6 cellular contexts compared by ENCODE assay signal in the genomic region with DNA sequence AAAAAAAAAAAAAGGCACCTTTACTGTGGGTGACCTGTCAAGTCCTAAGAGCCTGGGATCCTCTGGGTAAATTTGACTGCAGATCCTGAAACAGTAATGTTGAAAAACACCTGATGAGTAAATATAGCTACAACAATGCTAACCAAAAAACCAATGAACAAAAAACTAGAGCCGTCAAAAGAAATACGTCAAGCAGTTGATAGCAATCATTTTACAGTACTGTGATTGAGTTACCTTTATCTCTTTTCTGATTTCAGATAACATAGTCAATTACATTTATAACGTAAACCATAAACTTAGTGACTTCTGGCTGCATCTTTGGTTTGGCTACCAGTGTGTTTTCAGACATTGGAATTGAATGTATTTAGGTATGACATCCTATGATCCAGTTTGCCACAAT.
"Had no signal": no experiment of that assay in that cellular context is flagged by ENCODE, and none has a peak within 500 bp of the region (broad histone marks: within the 10 kb centered on the region; RNA-seq: fewer than 3 reads in every experiment).

No MANE protein-coding gene starts in this region.

- ATAC-seq: HepG2, K562 had no signal

- H3K4me3 Mint-ChIP-seq: IgD-negative memory B cell had no signal

- H3K4me3 ChIP-seq: K562 had no signal

- H3K36me3 Mint-ChIP-seq: IgD-negative memory B cell had no signal

- H3K27ac ChIP-seq: HL-60 had no signal

- H3K27me3 Mint-ChIP-seq: IgD-negative memory B cell had no signal

- FAIRE-seq: HepG2, HTR-8/SVneo, K562 had no signal

- DNase-seq: IMR-90 had no signal
